ENCODE assay signal across 2 cellular contexts in the genomic region with DNA sequence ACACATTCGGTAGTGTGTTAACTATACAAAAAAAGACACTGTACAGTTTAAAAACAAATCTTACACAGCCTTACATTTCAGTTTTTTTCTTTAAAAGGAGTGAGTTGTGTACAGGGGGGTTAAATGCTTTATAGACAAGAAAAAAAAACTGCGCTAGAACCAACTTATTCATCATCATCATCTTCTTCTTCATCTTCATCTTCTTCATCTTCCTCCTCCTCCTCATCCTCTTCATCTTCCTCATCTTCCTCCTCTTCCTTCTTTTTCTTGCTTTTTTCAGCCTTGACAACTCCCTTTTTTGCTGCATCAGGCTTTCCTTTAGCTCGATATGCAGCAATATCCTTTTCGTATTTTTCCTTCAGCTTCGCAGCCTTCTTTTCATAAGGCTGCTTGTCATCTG. TPM values are rescaled to one million over a fixed set of nuclear protein-coding genes. Genes with fewer than 3 reads are reported as not detected.
"Had no signal": no experiment of that assay in that cellular context is flagged by ENCODE, and none has a peak within 500 bp of the region (broad histone marks: within the 10 kb centered on the region; RNA-seq: fewer than 3 reads in every experiment).

No MANE protein-coding gene starts in this region.

RNA-seq across cellular contexts. Expression of a gene that starts 49.3 kb away (rescaled TPM):
- total RNA-seq: T-helper 1 cell treated with Interleukin-12 subunit alpha and Interleukin-12 subunit beta and Interleukin-4 antibody, amounts not matched to agents 30 ng/mL and 1 ng/mL, for 36 hours; T-helper 17 cell had no signal
